9 cellular contexts compared by ENCODE assay signal in the genomic region with DNA sequence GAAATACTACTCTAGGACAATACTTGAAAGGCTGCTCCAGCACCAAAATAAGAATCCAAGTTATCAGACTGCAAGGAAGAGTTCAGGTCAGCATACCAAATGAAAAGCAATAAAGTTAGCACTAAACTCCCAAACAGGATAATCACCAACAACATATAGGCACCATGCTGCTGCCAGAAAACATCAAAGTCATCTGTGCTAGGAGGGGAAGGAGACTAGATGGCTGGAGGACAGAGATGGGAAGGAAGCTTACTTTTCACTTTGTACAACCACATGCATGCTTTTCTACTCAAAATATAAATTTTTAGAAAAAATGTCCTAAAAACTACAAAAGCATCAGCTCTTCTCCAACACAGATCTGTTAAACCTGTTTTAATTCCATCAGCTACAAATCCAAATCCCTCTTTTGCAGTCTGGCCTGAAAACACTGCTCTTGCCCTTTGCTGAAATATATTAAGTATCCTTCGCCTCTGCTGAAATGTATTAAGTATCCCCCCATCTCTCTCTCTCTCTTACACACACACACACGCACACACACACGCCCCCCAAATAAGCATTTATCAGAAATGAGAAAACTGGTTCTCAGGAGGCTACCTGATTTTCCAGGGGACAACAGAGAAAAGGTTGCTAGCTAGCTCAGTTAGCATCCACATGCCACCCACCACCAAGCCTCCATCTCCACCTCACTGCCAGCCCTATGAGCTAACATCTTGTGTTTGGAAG. TPM values are rescaled to one million over a fixed set of nuclear protein-coding genes. Genes with fewer than 3 reads are reported as not detected.
DNase-seq lines count a peak whose midpoint lies in the region; ATAC-seq, FAIRE-seq and TF ChIP-seq lines count a peak whose summit lies in the region.
"Had no signal": no experiment of that assay in that cellular context is flagged by ENCODE, and none has a peak within 500 bp of the region (broad histone marks: within the 10 kb centered on the region; RNA-seq: fewer than 3 reads in every experiment).

No MANE protein-coding gene starts in this region.

- in situ Hi-C loops in K562 (cut with MboI): no loop called here

- H3K9me3 Mint-ChIP-seq in activated naive CD4-positive, alpha-beta T cell treated with anti-CD3 and anti-CD28 coated beads, Interleukin-2, amount 10 ng/mL, durations not matched to agents 7 days and 5 days: no peaks in the 10 kb centered on the region
- H3K9me3 Mint-ChIP-seq in memory B cell: no peaks in the 10 kb centered on the region

- H3K4me1 ChIP-seq in K562 (replicated peaks in 1 of 2; ENCODE audit: control insufficient read depth in 2 of 2, insufficient read depth in 2 of 2, low read length in 2 of 2) (peaks cover 9 to 30% of the 10 kb centered on the region in 2 experiments), upper lobe of right lung (peaks cover 31% of the 10 kb centered on the region)

- H3K27me3 Mint-ChIP-seq in activated naive CD4-positive, alpha-beta T cell treated with anti-CD3 and anti-CD28 coated beads, Interleukin-2, amount 10 ng/mL, durations not matched to agents 7 days and 5 days: peaks cover 6% of the 10 kb centered on the region
- H3K27me3 Mint-ChIP-seq in memory B cell: no peaks in the 10 kb centered on the region

- BruUV-seq in K562 (replicated peaks; lab: Mats Ljungman, UMichigan): no TSS peak

- peak overlapping the region; percentile 90 to 91; a peak in 3 of 4 replicates for H3K9ac ChIP-seq in K562 (ENCODE audit: insufficient read depth in 1 of 2, low read depth in 2 of 2, low read length in 2 of 2)

- H3K36me3 ChIP-seq in K562 (ENCODE audit: control insufficient read depth, insufficient read depth, low read length) (peaks cover 28% of the 10 kb centered on the region; the same call in 2 of the 3 replicates), upper lobe of right lung (peaks cover 11% of the 10 kb centered on the region)

- H3K4me3 Mint-ChIP-seq in activated naive CD4-positive, alpha-beta T cell treated with anti-CD3 and anti-CD28 coated beads, Interleukin-2, amount 10 ng/mL, durations not matched to agents 7 days and 5 days: peak overlapping the region; percentile 82
- H3K4me3 Mint-ChIP-seq in memory B cell: peak overlapping the region; percentile 99

- peaks cover 18% of the 10 kb centered on the region for H3K36me3 Mint-ChIP-seq in activated naive CD4-positive, alpha-beta T cell treated with anti-CD3 and anti-CD28 coated beads, Interleukin-2, amount 10 ng/mL, durations not matched to agents 7 days and 5 days
- peaks cover 3% of the 10 kb centered on the region for H3K36me3 Mint-ChIP-seq in memory B cell

- intact Hi-C loops in K562 (cut with micrococcal nuclease) (loop anchor here (5.0 kb wide), 3 partner anchors 39 to 124 kb away; no protein-coding TSS in a partner anchor), upper lobe of right lung (cut with DNase I) (loop anchor here (10.0 kb wide), 1 partner anchor 106 kb away; no protein-coding TSS in a partner anchor)

- peak overlapping the region; percentile 89 for H3K27ac Mint-ChIP-seq in activated naive CD4-positive, alpha-beta T cell treated with anti-CD3 and anti-CD28 coated beads, Interleukin-2, amount 10 ng/mL, durations not matched to agents 7 days and 5 days
- H3K27ac Mint-ChIP-seq in memory B cell: peak overlapping the region; percentile 98

- no peak for TF ChIP-seq RAD21 in K562 (CRISPR knock-in tag; conservative IDR thresholded peaks at IDR 0.05 in 1 of 2, IDR thresholded peaks at IDR 0.05 in 1 of 2)

- peak overlapping the region; percentile 98 for H3K27ac ChIP-seq in K562 (ENCODE audit: extremely low read depth, low read depth, low read length)
- H3K27ac ChIP-seq in upper lobe of right lung: peak overlapping the region; percentile 86

- CTCF ChIA-PET in activated naive CD4-positive, alpha-beta T cell treated with anti-CD3 and anti-CD28 coated beads, Interleukin-2, amount 10 ng/mL, durations not matched to agents 7 days and 5 days (lab: Charles Lee): interaction anchor here (0.6 to 4.7 kb wide), 9 partner anchors 10 to 124 kb away, joined by 3 to 23 read pairs (median 4); a partner anchor contains a TSS
- CTCF ChIA-PET in K562 (lab: Yijun Ruan, JAX; ENCODE audit: low intra/inter-chr PET ratio): no interaction called here

- H3K9me1 ChIP-seq in K562 (ENCODE audit: control insufficient read depth, insufficient read depth, low read length): no peaks in the 10 kb centered on the region

- no peaks in the 10 kb centered on the region for H3K9me3 ChIP-seq in K562 (replicated peaks; ENCODE audit: control insufficient read depth, insufficient read depth, low read depth, low read length)
- H3K9me3 ChIP-seq in upper lobe of right lung: no peaks in the 10 kb centered on the region

- peaks cover 21% of the 10 kb centered on the region for H4K20me1 ChIP-seq in K562 (replicated peaks; ENCODE audit: control insufficient read depth, insufficient read depth, low read length)

- H3K4me3 ChIP-seq in K562 (peak overlapping the region; percentile 86), upper lobe of right lung (peak overlapping the region; percentile 67)

- H3K4me2 ChIP-seq in K562 (ENCODE audit: insufficient read depth, low read length): peak overlapping the region; percentile 99

- ATAC-seq in K562 (no peak), memory B cell (ENCODE audit: low read depth) (no peak), upper lobe of right lung (no peak), GM19463 (IDR thresholded peaks at IDR 0.05; ENCODE audit: unreplicated experiment) (no peak), GM19328 (IDR thresholded peaks at IDR 0.05; ENCODE audit: unreplicated experiment) (no peak)

- peak overlapping the region; percentile 56; the same call in 1 of the 2 replicates for H2AFZ ChIP-seq in K562 (ENCODE audit: low read depth, low read length)

- H3K27me3 ChIP-seq in K562 (ENCODE audit: control insufficient read depth in 2 of 2, insufficient read depth in 2 of 2, low read length in 2 of 2) (no peaks in the 10 kb centered on the region), upper lobe of right lung (no peaks in the 10 kb centered on the region)

- H3K79me2 ChIP-seq in K562 (ENCODE audit: control insufficient read depth, insufficient read depth, low read length): peaks cover 60% of the 10 kb centered on the region

- POLR2A ChIA-PET in K562 (lab: Yijun Ruan, JAX): interaction anchor here (0.7 to 2.4 kb wide), 9 partner anchors 10 to 69 kb away, joined by 3 to 12 read pairs (median 5); a partner anchor contains a TSS

- no peak for TF ChIP-seq EP300 in K562 (IDR thresholded peaks at IDR 0.05; ENCODE audit: low read length)

- 3% methylated on average over 3 of the region's 3 CpGs for WGBS in K562 (ENCODE audit: insufficient coverage, low coverage, missing lambda C conversion rate)

- TF ChIP-seq POLR2A in K562 (conservative IDR thresholded peaks at IDR 0.05): no peak

- FAIRE-seq in K562 (lab: Jason Lieb, UNC): peak; percentile 67

- no peak for DNase-seq in activated naive CD4-positive, alpha-beta T cell treated with anti-CD3 and anti-CD28 coated beads, Interleukin-2, amount 10 ng/mL, durations not matched to agents 7 days and 5 days
- DNase-seq in activated naive CD4-positive, alpha-beta T cell (lab: John Stamatoyannopoulos, UW): no peak
- DNase-seq in K562 (ENCODE audit: extremely low read depth in 1 of 4, low spot score in 3 of 4): peak in 2 of 4 experiments; percentile 5 to 51
- no peak for DNase-seq in memory B cell (ENCODE audit: low spot score in 2 of 2)
- DNase-seq in upper lobe of right lung: no peak
- DNase-seq in NCI-H2081 treated with DMSO at 0.1 percent for 48 hours (lab: John Stamatoyannopoulos, UW): no peak
- DNase-seq: hippocampal formation had no signal

- TF ChIP-seq CTCF in K562 (IDR thresholded peaks at IDR 0.05 in 2 of 3, conservative IDR thresholded peaks at IDR 0.05 in 1 of 3; ENCODE audit: insufficient read depth in 2 of 3, low read depth in 1 of 3, low read length in 3 of 3): no peak
- TF ChIP-seq CTCF in upper lobe of right lung (IDR thresholded peaks at IDR 0.05): no peak

- peaks cover 55% of the 10 kb centered on the region for H3K4me1 Mint-ChIP-seq in activated naive CD4-positive, alpha-beta T cell treated with anti-CD3 and anti-CD28 coated beads, Interleukin-2, amount 10 ng/mL, durations not matched to agents 7 days and 5 days
- peaks cover 41% of the 10 kb centered on the region for H3K4me1 Mint-ChIP-seq in memory B cell

RNA-seq across cellular contexts. Expression of a gene that starts 1.5 kb away (rescaled TPM):
- total RNA-seq in K562 (2011; cell fraction: chromatin; rRNA removed; ENCODE audit: low replicate concordance): 26.9 and 41.3 TPM in 2 replicates
- 14.7 and 15.7 TPM in 2 replicates for total RNA-seq in K562 (2011; cell fraction: nucleolus; rRNA removed)
- total RNA-seq in K562 (2011; cell fraction: nucleoplasm; rRNA removed): 46.3 and 60.1 TPM in 2 replicates
- total RNA-seq in K562 (2014; rRNA removed) (3.5 TPM in 2 replicates), K562 (2014; rRNA removed; fragmentation: Illumina TruSeq; extraction: Trizol) (4.9 and 6.3 TPM in 2 replicates), K562 (2015; rRNA removed; fragmentation: Illumina TruSeq; extraction: Trizol) (4.5 and 5.3 TPM in 2 replicates), K562 (2021) (35.0 and 40.2 TPM in 2 replicates), upper lobe of right lung (55.1 TPM)
- polyA plus RNA-seq in K562 (2011; rRNA removed) (4.7 and 6.7 TPM in 2 replicates), K562 (2014; fragmentation: Illumina TruSeq; extraction: Trizol) (13.9 and 14.8 TPM in 2 replicates), K562 (2014; fragmentation: Nextera tagmentation; extraction: Ambion mirVana) (1 to 10 TPM; 1.5 to 6.6 TPM), K562 (2014; rRNA removed) (7.8 and 9.0 TPM in 2 replicates)
- 5.3 and 5.5 TPM in 2 replicates for polyA plus RNA-seq in K562 (2011; cell fraction: cytosol; rRNA removed)
- 15.2 and 16.7 TPM in 2 replicates for polyA plus RNA-seq in K562 (2011; cell fraction: nucleus; rRNA removed)
- 6.6 and 7.6 TPM in 2 replicates for polyA plus RNA-seq in K562 (2012)
- polyA minus RNA-seq in K562 (2011; rRNA and poly(A)+ RNA removed): 8.7 and 10.3 TPM in 2 replicates
- 16.0 and 22.3 TPM in 2 replicates for polyA minus RNA-seq in K562 (2011; cell fraction: cytosol; rRNA and poly(A)+ RNA removed)
- polyA minus RNA-seq in K562 (2011; cell fraction: nucleus; rRNA and poly(A)+ RNA removed): 5.0 and 9.1 TPM in 2 replicates

RNA-seq across cellular contexts. Expression of a gene that starts 25.3 kb away (rescaled TPM):
- 519 and 1,217 TPM in 2 replicates for total RNA-seq in K562 (2011; cell fraction: chromatin; rRNA removed; ENCODE audit: low replicate concordance)
- 693 and 731 TPM in 2 replicates for total RNA-seq in K562 (2011; cell fraction: nucleolus; rRNA removed)
- total RNA-seq in K562 (2011; cell fraction: nucleoplasm; rRNA removed): 509 and 519 TPM in 2 replicates
- 20.2 and 21.7 TPM in 2 replicates for total RNA-seq in K562 (2014; rRNA removed)
- 11.0 and 15.6 TPM in 2 replicates for total RNA-seq in K562 (2014; rRNA removed; fragmentation: Illumina TruSeq; extraction: Trizol)
- total RNA-seq in K562 (2015; rRNA removed; fragmentation: Illumina TruSeq; extraction: Trizol): 21.0 and 23.1 TPM in 2 replicates
- 70.0 and 80.5 TPM in 2 replicates for total RNA-seq in K562 (2021)
- polyA plus RNA-seq in K562 (2011; rRNA removed): 28.8 and 75.9 TPM in 2 replicates
- polyA plus RNA-seq in K562 (2011; cell fraction: cytosol; rRNA removed): 28.0 and 43.8 TPM in 2 replicates
- polyA plus RNA-seq in K562 (2011; cell fraction: nucleus; rRNA removed): 734 and 802 TPM in 2 replicates
- polyA plus RNA-seq in K562 (2012): 45.4 and 65.7 TPM in 2 replicates
- 47.4 and 52.5 TPM in 2 replicates for polyA plus RNA-seq in K562 (2014; fragmentation: Illumina TruSeq; extraction: Trizol)
- polyA plus RNA-seq in K562 (2014; fragmentation: Nextera tagmentation; extraction: Ambion mirVana): 10 to 100 TPM in 1 of 2 experiments, 1 to 10 TPM in 1; 9.5 to 13.4 TPM
- 63.3 and 74.0 TPM in 2 replicates for polyA plus RNA-seq in K562 (2014; rRNA removed)
- 17.3 and 28.6 TPM in 2 replicates for polyA minus RNA-seq in K562 (2011; rRNA and poly(A)+ RNA removed)
- polyA minus RNA-seq in K562 (2011; cell fraction: cytosol; rRNA and poly(A)+ RNA removed): 35.8 and 41.5 TPM in 2 replicates
- polyA minus RNA-seq in K562 (2011; cell fraction: nucleus; rRNA and poly(A)+ RNA removed): 191 and 272 TPM in 2 replicates
- total RNA-seq in upper lobe of right lung: 83.7 TPM

RNA-seq across cellular contexts. Expression of a gene that starts 37.2 kb away (rescaled TPM):
- 62.1 and 111 TPM in 2 replicates for total RNA-seq in K562 (2011; cell fraction: chromatin; rRNA removed; ENCODE audit: low replicate concordance)
- 38.7 and 54.5 TPM in 2 replicates for total RNA-seq in K562 (2011; cell fraction: nucleolus; rRNA removed)
- total RNA-seq in K562 (2011; cell fraction: nucleoplasm; rRNA removed): 51.0 and 73.5 TPM in 2 replicates
- total RNA-seq in K562 (2014; rRNA removed) (7.7 and 8.5 TPM in 2 replicates), K562 (2014; rRNA removed; fragmentation: Illumina TruSeq; extraction: Trizol) (5.6 TPM in 2 replicates), K562 (2015; rRNA removed; fragmentation: Illumina TruSeq; extraction: Trizol) (10.2 and 10.4 TPM in 2 replicates), K562 (2021) (23.8 and 26.4 TPM in 2 replicates), upper lobe of right lung (52.7 TPM)
- polyA plus RNA-seq in K562 (2011; rRNA removed) (13.3 and 26.5 TPM in 2 replicates), K562 (2014; fragmentation: Illumina TruSeq; extraction: Trizol) (24.0 TPM in 2 replicates), K562 (2014; fragmentation: Nextera tagmentation; extraction: Ambion mirVana) (1 to 10 TPM; 2.7 to 3.3 TPM), K562 (2014; rRNA removed) (18.9 and 24.0 TPM in 2 replicates)
- 23.6 and 27.7 TPM in 2 replicates for polyA plus RNA-seq in K562 (2011; cell fraction: cytosol; rRNA removed)
- 87.5 and 92.0 TPM in 2 replicates for polyA plus RNA-seq in K562 (2011; cell fraction: nucleus; rRNA removed)
- polyA plus RNA-seq in K562 (2012): 19.4 and 28.0 TPM in 2 replicates
- polyA minus RNA-seq in K562 (2011; rRNA and poly(A)+ RNA removed): 13.9 and 22.4 TPM in 2 replicates
- polyA minus RNA-seq in K562 (2011; cell fraction: cytosol; rRNA and poly(A)+ RNA removed): 15.3 and 34.3 TPM in 2 replicates
- polyA minus RNA-seq in K562 (2011; cell fraction: nucleus; rRNA and poly(A)+ RNA removed): 21.1 and 33.1 TPM in 2 replicates

RNA-seq across cellular contexts. Expression of a gene that starts 42.1 kb away (rescaled TPM):
- 31.6 and 67.2 TPM in 2 replicates for total RNA-seq in K562 (2011; cell fraction: chromatin; rRNA removed; ENCODE audit: low replicate concordance)
- 106 and 118 TPM in 2 replicates for total RNA-seq in K562 (2011; cell fraction: nucleolus; rRNA removed)
- 87.4 and 103 TPM in 2 replicates for total RNA-seq in K562 (2011; cell fraction: nucleoplasm; rRNA removed)
- total RNA-seq in K562 (2014; rRNA removed) (81.1 and 88.3 TPM in 2 replicates), K562 (2014; rRNA removed; fragmentation: Illumina TruSeq; extraction: Trizol) (43.0 and 45.3 TPM in 2 replicates), K562 (2015; rRNA removed; fragmentation: Illumina TruSeq; extraction: Trizol) (62.5 and 62.7 TPM in 2 replicates), K562 (2021) (70.2 and 70.6 TPM in 2 replicates), upper lobe of right lung (120 TPM)
- polyA plus RNA-seq in K562 (2011; rRNA removed) (52.9 and 61.3 TPM in 2 replicates), K562 (2014; fragmentation: Illumina TruSeq; extraction: Trizol) (72.8 and 84.3 TPM in 2 replicates), K562 (2014; fragmentation: Nextera tagmentation; extraction: Ambion mirVana) (10 to 100 TPM in 1 of 2 experiments, 1 to 10 TPM in 1; 9.9 to 12.9 TPM), K562 (2014; rRNA removed) (69.5 and 76.1 TPM in 2 replicates)
- polyA plus RNA-seq in K562 (2011; cell fraction: cytosol; rRNA removed): 98.7 and 108 TPM in 2 replicates
- 34.7 and 36.6 TPM in 2 replicates for polyA plus RNA-seq in K562 (2011; cell fraction: nucleus; rRNA removed)
- polyA plus RNA-seq in K562 (2012): 65.9 and 66.7 TPM in 2 replicates
- 43.9 and 46.0 TPM in 2 replicates for polyA minus RNA-seq in K562 (2011; rRNA and poly(A)+ RNA removed)
- 37.1 and 42.1 TPM in 2 replicates for polyA minus RNA-seq in K562 (2011; cell fraction: cytosol; rRNA and poly(A)+ RNA removed)
- 15.1 and 25.0 TPM in 2 replicates for polyA minus RNA-seq in K562 (2011; cell fraction: nucleus; rRNA and poly(A)+ RNA removed)

RNA-seq across cellular contexts. Expression of a gene that starts 46.5 kb away (rescaled TPM):
- total RNA-seq in K562 (2011; cell fraction: chromatin; rRNA removed; ENCODE audit: low replicate concordance): 34.5 and 62.3 TPM in 2 replicates
- 45.7 and 50.8 TPM in 2 replicates for total RNA-seq in K562 (2011; cell fraction: nucleolus; rRNA removed)
- 31.9 and 42.5 TPM in 2 replicates for total RNA-seq in K562 (2011; cell fraction: nucleoplasm; rRNA removed)
- total RNA-seq in K562 (2014; rRNA removed) (13.5 and 13.9 TPM in 2 replicates), K562 (2014; rRNA removed; fragmentation: Illumina TruSeq; extraction: Trizol) (10.7 and 11.3 TPM in 2 replicates), K562 (2015; rRNA removed; fragmentation: Illumina TruSeq; extraction: Trizol) (9.6 and 9.9 TPM in 2 replicates), K562 (2021) (11.1 and 12.7 TPM in 2 replicates), upper lobe of right lung (10.5 TPM)
- polyA plus RNA-seq in K562 (2011; rRNA removed) (18.6 and 23.7 TPM in 2 replicates), K562 (2014; fragmentation: Illumina TruSeq; extraction: Trizol) (13.9 and 14.3 TPM in 2 replicates), K562 (2014; fragmentation: Nextera tagmentation; extraction: Ambion mirVana) (10 to 100 TPM; 13.3 to 17.2 TPM), K562 (2014; rRNA removed) (16.6 and 17.7 TPM in 2 replicates)
- polyA plus RNA-seq in K562 (2011; cell fraction: cytosol; rRNA removed): 22.6 and 23.0 TPM in 2 replicates
- 62.9 and 71.1 TPM in 2 replicates for polyA plus RNA-seq in K562 (2011; cell fraction: nucleus; rRNA removed)
- 10.1 and 29.4 TPM in 2 replicates for polyA plus RNA-seq in K562 (2012)
- 15.3 and 15.8 TPM in 2 replicates for polyA minus RNA-seq in K562 (2011; rRNA and poly(A)+ RNA removed)
- polyA minus RNA-seq in K562 (2011; cell fraction: cytosol; rRNA and poly(A)+ RNA removed): 8.3 and 8.4 TPM in 2 replicates
- 13.9 and 19.8 TPM in 2 replicates for polyA minus RNA-seq in K562 (2011; cell fraction: nucleus; rRNA and poly(A)+ RNA removed)
